ENCODE assay signal across 9 cellular contexts in genomic region chr1:153572569-153573015, GRCh38. TPM values are rescaled to one million over a fixed set of nuclear protein-coding genes. Genes with fewer than 3 reads are reported as not detected.
A peak's percentile ranks its signal among the peaks of the same experiment; 100 is the strongest.
DNase-seq lines count a peak whose midpoint lies in the region; ATAC-seq and TF ChIP-seq lines count a peak whose summit lies in the region.
"Had no signal": no experiment of that assay in that cellular context is flagged by ENCODE, and none has a peak within 500 bp of the region (broad histone marks: within the 10 kb centered on the region; RNA-seq: fewer than 3 reads in every experiment).

No MANE protein-coding gene starts in this region.

- no peaks in the 10 kb centered on the region for H3K36me3 Mint-ChIP-seq in mesothelial cell of epicardium

- ATAC-seq in GM21576 (IDR thresholded peaks at IDR 0.05; ENCODE audit: unreplicated experiment): peak; percentile 81

- H3K27ac Mint-ChIP-seq in mesothelial cell of epicardium: no peak overlapping the region

- H3K4me3 Mint-ChIP-seq in mesothelial cell of epicardium: no peak overlapping the region

- DNase-seq in CMK (ENCODE audit: low read depth): peak; percentile 20
- peak; percentile 36 for DNase-seq in NCI-H1694 (lab: John Stamatoyannopoulos, UW)
- peak; percentile 73 for DNase-seq in UCSD-AML1 (lab: John Stamatoyannopoulos, UW; ENCODE audit: unreplicated experiment)
- peak; percentile 30 for DNase-seq in central memory CD4-positive, alpha-beta T cell
- peak; percentile 57 to 64 for DNase-seq in stimulated activated CD4-positive, alpha-beta T cell treated with anti-CD3 and anti-CD28 coated beads, Interleukin-15, amount 100 ng/mL, for 48 hours (ENCODE audit: low read depth in 2 of 2)
- no peak for DNase-seq in mesothelial cell of epicardium (ENCODE audit: low spot score in 2 of 2, unreplicated experiment in 2 of 2)

- no peak for TF ChIP-seq CTCF in mesothelial cell of epicardium (IDR thresholded peaks at IDR 0.05; ENCODE audit: unreplicated experiment)

- no peaks in the 10 kb centered on the region for H3K27me3 Mint-ChIP-seq in mesothelial cell of epicardium (ENCODE audit: low read depth)

- H3K27me3 ChIP-seq in layer of hippocampus (ENCODE audit: control insufficient read depth, insufficient read depth, low read length): no peaks in the 10 kb centered on the region

- peak overlapping the region; percentile 43 for H3K27ac ChIP-seq in layer of hippocampus (ENCODE audit: low read depth, low read length)

- H3K4me1 Mint-ChIP-seq in mesothelial cell of epicardium: peaks cover 23% of the 10 kb centered on the region

- H3K9me3 Mint-ChIP-seq in mesothelial cell of epicardium: no peaks in the 10 kb centered on the region

RNA-seq across cellular contexts. Expression of gene S100A2, which starts 6.9 kb away (rescaled TPM):
- 0.43 to 0.51 TPM in 2 of 3 replicates, not detected in the other for total RNA-seq in mesothelial cell of epicardium

RNA-seq across cellular contexts. Expression of gene S100A3, which starts 23.5 kb away (rescaled TPM):
- not detected in 3 replicates for total RNA-seq in mesothelial cell of epicardium
- total RNA-seq: T-helper 1 cell treated with Interleukin-12 subunit alpha and Interleukin-12 subunit beta and Interleukin-4 antibody, amounts not matched to agents 30 ng/mL and 1 ng/mL, for 36 hours had no signal

RNA-seq across cellular contexts. Expression of gene S100A4, which starts 27.0 kb away (rescaled TPM):
- 7.8 to 12.7 TPM (median 10.2 TPM) in 3 replicates for total RNA-seq in mesothelial cell of epicardium

RNA-seq across cellular contexts. Expression of gene S100A5, which starts 31.9 kb away (rescaled TPM):
- total RNA-seq in mesothelial cell of epicardium: not detected in 3 replicates

RNA-seq across cellular contexts. Expression of gene S100A6, which starts 36.8 kb away (rescaled TPM):
- 2.4 to 4.4 TPM (median 3.9 TPM) in 3 replicates for total RNA-seq in mesothelial cell of epicardium

Comparison
In these comparisons a context has a peak if more than half of its experiments do, and no peak if none do; other contexts are left out.
1. DNase-seq: peak in CMK (single experiment), NCI-H1694 (single experiment), UCSD-AML1 (single experiment), central memory CD4-positive, alpha-beta T cell (single experiment) and stimulated activated CD4-positive, alpha-beta T cell treated with anti-CD3 and anti-CD28 coated beads, Interleukin-15, amount 100 ng/mL, for 48 hours (2 of 2); none in mesothelial cell of epicardium (0 of 2).